9 cellular contexts compared by ENCODE assay signal in the genomic region with DNA sequence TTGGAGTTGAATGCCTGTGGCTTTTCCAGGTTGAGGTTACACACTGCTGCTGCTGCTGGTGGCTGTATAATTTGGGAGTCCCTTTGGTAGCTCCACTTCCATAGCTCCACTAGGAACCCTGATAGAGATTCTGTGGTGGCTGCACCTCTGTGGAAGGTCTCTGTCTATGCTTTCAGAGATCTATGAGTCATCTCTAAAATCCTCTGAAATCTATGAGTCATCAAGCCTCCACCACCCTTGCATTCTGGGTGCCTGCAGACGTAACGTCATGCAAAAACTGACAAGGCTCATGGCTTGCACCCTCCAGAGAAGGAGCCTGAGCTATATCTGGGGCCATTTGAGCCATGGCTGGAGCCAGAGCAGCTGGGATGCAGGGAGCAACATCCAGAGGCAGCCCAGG.
A peak's percentile ranks its signal among the peaks of the same experiment; 100 is the strongest.
DNase-seq lines count a peak whose midpoint lies in the region; TF ChIP-seq lines count a peak whose summit lies in the region.
"Had no signal": no experiment of that assay in that cellular context is flagged by ENCODE, and none has a peak within 500 bp of the region (broad histone marks: within the 10 kb centered on the region; RNA-seq: fewer than 3 reads in every experiment).

No MANE protein-coding gene starts in this region.

- peak; percentile 25 for DNase-seq in SIG-M5 treated with dmso at 0.1 percent for 504 hours (lab: John Stamatoyannopoulos, UW; ENCODE audit: unreplicated experiment)
- DNase-seq in SIG-M5 (lab: John Stamatoyannopoulos, UW) = no peak
- peak; percentile 65 for DNase-seq in HT1080 (ENCODE audit: low read depth)
- DNase-seq in stimulated activated CD8-positive, alpha-beta memory T cell treated with anti-CD3 and anti-CD28 coated beads, Interleukin-2, amount 100 ng/mL, for 48 hours (ENCODE audit: low read depth in 2 of 2) = peak; percentile 4 to 5
- DNase-seq in HEK293T (ENCODE audit: extremely low spot score) = no peak
- DNase-seq in NCI-H1436 (lab: John Stamatoyannopoulos, UW) = no peak
- no peak for DNase-seq in DMS153 treated with DMSO at 0.1 percent for 48 hours (lab: John Stamatoyannopoulos, UW; ENCODE audit: unreplicated experiment)

- POLR2A ChIA-PET in HEK293T (lab: Yijun Ruan, JAX) = no interaction called here

- CTCF ChIA-PET in HEK293T (lab: Yijun Ruan, JAX) = no interaction called here

- peak overlapping the region; percentile 22 for H3K27ac Mint-ChIP-seq in activated naive CD8-positive, alpha-beta T cell
- H3K27ac Mint-ChIP-seq: dendritic cell treated with granulocyte-macrophage colony-stimulating factor and Interleukin-4, amounts not matched to agents 40 ng/mL and 50 ng/mL, for 4 days had no signal

- peaks cover 3% of the 10 kb centered on the region for H3K9me3 Mint-ChIP-seq in activated naive CD8-positive, alpha-beta T cell (ENCODE audit: low read depth)

- H3K27me3 Mint-ChIP-seq in activated naive CD8-positive, alpha-beta T cell = no peaks in the 10 kb centered on the region
- H3K27me3 Mint-ChIP-seq: dendritic cell treated with granulocyte-macrophage colony-stimulating factor and Interleukin-4, amounts not matched to agents 40 ng/mL and 50 ng/mL, for 4 days had no signal

- no peak overlapping the region for H3K4me3 Mint-ChIP-seq in activated naive CD8-positive, alpha-beta T cell
- H3K4me3 Mint-ChIP-seq: dendritic cell treated with granulocyte-macrophage colony-stimulating factor and Interleukin-4, amounts not matched to agents 40 ng/mL and 50 ng/mL, for 4 days had no signal

- peaks cover 52% of the 10 kb centered on the region for H3K4me1 Mint-ChIP-seq in activated naive CD8-positive, alpha-beta T cell (ENCODE audit: low read depth)

- peaks cover 13% of the 10 kb centered on the region for H3K36me3 Mint-ChIP-seq in activated naive CD8-positive, alpha-beta T cell

TF ChIP-seq in HEK293T, 16 proteins besides CTCF, POLR2A, EP300 and RAD21:
- TF ChIP-seq LEF1 (IDR thresholded peaks at IDR 0.05; ENCODE audit: borderline replicate concordance) = no peak
- no peak for TF ChIP-seq SUZ12 (IDR thresholded peaks at IDR 0.05)
- no peak for TF ChIP-seq SP1 (IDR thresholded peaks at IDR 0.05)
- no peak for TF ChIP-seq TARDBP (IDR thresholded peaks at IDR 0.05)
- TF ChIP-seq BHLHE40 (IDR thresholded peaks at IDR 0.05; ENCODE audit: borderline replicate concordance) = no peak
- no peak for TF ChIP-seq L3MBTL2 (conservative IDR thresholded peaks at IDR 0.05)
- no peak for TF ChIP-seq ARNT (IDR thresholded peaks at IDR 0.05)
- TF ChIP-seq, protein P1, sequence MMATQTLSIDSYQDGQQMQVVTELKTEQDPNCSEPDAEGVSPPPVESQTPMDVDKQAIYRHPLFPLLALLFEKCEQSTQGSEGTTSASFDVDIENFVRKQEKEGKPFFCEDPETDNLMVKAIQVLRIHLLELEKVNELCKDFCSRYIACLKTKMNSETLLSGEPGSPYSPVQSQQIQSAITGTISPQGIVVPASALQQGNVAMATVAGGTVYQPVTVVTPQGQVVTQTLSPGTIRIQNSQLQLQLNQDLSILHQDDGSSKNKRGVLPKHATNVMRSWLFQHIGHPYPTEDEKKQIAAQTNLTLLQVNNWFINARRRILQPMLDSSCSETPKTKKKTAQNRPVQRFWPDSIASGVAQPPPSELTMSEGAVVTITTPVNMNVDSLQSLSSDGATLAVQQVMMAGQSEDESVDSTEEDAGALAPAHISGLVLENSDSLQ (IDR thresholded peaks at IDR 0.05) = no peak
- TF ChIP-seq ZNF384 (IDR thresholded peaks at IDR 0.05) = no peak

Comparison
In these comparisons a context has a peak if more than half of its experiments do, and no peak if none do; other contexts are left out.
1. DNase-seq: peak in SIG-M5 treated with dmso at 0.1 percent for 504 hours (single experiment), HT1080 (single experiment) and stimulated activated CD8-positive, alpha-beta memory T cell treated with anti-CD3 and anti-CD28 coated beads, Interleukin-2, amount 100 ng/mL, for 48 hours (2 of 2); none in SIG-M5 (single experiment), HEK293T (single experiment), NCI-H1436 (single experiment) and DMS153 treated with DMSO at 0.1 percent for 48 hours (single experiment).